In the genomic region with DNA sequence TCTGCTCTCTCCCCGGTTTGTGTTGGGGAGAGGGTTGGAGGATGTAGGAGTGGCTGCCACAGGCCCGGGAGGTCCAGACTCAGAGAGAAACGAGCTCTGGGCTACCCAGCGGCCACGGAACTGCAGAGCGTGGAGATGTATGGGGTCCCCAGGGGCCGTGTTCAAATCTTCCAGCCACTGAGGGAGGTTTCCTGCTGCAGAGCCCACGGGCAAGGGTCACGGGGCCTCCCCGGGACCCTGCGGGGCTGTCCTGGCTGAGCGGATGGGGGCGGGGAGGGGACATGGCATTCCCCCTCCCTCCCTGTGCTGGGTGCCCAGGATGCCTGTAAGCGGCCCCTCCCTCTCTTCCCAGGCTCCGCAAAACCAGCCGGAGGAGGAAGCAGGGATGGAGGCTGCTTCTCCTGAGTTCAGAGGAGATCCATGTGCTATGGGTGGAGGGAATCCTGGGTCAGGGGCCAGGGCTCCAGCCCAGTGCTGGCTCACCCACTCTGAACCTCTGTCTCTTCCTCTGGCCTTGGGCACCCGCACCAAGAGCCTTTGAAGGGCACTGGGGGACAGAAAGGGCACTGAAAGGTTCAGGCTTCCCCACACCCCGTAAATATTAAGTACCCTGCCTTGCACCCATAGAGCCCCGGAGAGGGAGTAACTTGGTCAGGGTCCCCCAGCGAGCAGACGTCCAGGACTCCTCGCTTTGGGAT, we compare ENCODE assay signal across 14 cellular contexts. TPM values are rescaled to one million over a fixed set of nuclear protein-coding genes. Genes with fewer than 3 reads are reported as not detected.
A peak's percentile ranks its signal among the peaks of the same experiment; 100 is the strongest.
DNase-seq lines count a peak whose midpoint lies in the region; ATAC-seq, FAIRE-seq and TF ChIP-seq lines count a peak whose summit lies in the region.
"Had no signal": no experiment of that assay in that cellular context is flagged by ENCODE, and none has a peak within 500 bp of the region (broad histone marks: within the 10 kb centered on the region; RNA-seq: fewer than 3 reads in every experiment).

No MANE protein-coding gene starts in this region.

- H3K36me3 ChIP-seq in MM.1S (replicated peaks; ENCODE audit: insufficient read depth, low read length) (no peaks in the 10 kb centered on the region), H1 (ENCODE audit: control insufficient read depth in 2 of 4, insufficient read depth in 4 of 4, low read length in 3 of 4) (no peaks in the 10 kb centered on the region), testis (ENCODE audit: low read depth, missing control alignments) (no peaks in the 10 kb centered on the region)

- H3K23ac ChIP-seq in H1 (ENCODE audit: insufficient read length): no peak overlapping the region

- peak overlapping the region; percentile 33; the same call in 1 of the 2 replicates for H3K4me3 ChIP-seq in MM.1S (ENCODE audit: low read length)
- no peak overlapping the region; a peak in 1 of 8 replicates for H3K4me3 ChIP-seq in H1 (ENCODE audit: extremely low read depth in 1 of 4, insufficient read depth in 2 of 4, low read depth in 3 of 4, low read length in 4 of 4)
- no peak overlapping the region for H3K4me3 ChIP-seq in testis

- H4K91ac ChIP-seq in H1 (replicated peaks; ENCODE audit: insufficient read length, low read length): no peak overlapping the region

- no peaks in the 10 kb centered on the region for H3K9me3 Mint-ChIP-seq in mesothelial cell of epicardium
- no peaks in the 10 kb centered on the region for H3K9me3 Mint-ChIP-seq in activated CD4-positive, alpha-beta T cell treated with anti-CD3 and anti-CD28 coated beads, Interleukin-2, amount 10 ng/mL, durations not matched to agents 24 days and 14 days
- H3K9me3 Mint-ChIP-seq: activated B cell treated with CpG ODN at 0.5 μM for 24 hours had no signal

- no peak overlapping the region for H3K9ac ChIP-seq in MM.1S (ENCODE audit: low read length)
- no peak overlapping the region for H3K9ac ChIP-seq in H1 (replicated peaks in 1 of 4; ENCODE audit: extremely low read depth in 1 of 4, low read depth in 3 of 4, low read length in 3 of 4)

- POLR2A ChIA-PET in H1 (lab: Charles Lee; ENCODE audit: partially characterized antibody): interaction anchor here (0.6 kb wide), 1 partner anchor 15 kb away, joined by 3 read pairs; no protein-coding TSS in a partner anchor

- H2AK5ac ChIP-seq in H1 (ENCODE audit: low read depth, low read length): 0 out of 2 replicates have a peak overlapping the region, but pooled peaks have one; percentile 15

- peaks cover 2% of the 10 kb centered on the region for H3K36me3 Mint-ChIP-seq in mesothelial cell of epicardium
- no peaks in the 10 kb centered on the region for H3K36me3 Mint-ChIP-seq in activated CD4-positive, alpha-beta T cell treated with anti-CD3 and anti-CD28 coated beads, Interleukin-2, amount 10 ng/mL, durations not matched to agents 24 days and 14 days (ENCODE audit: low read depth)

- peak overlapping the region; percentile 61 for H3K27ac Mint-ChIP-seq in mesothelial cell of epicardium
- H3K27ac Mint-ChIP-seq in activated CD4-positive, alpha-beta T cell treated with anti-CD3 and anti-CD28 coated beads, Interleukin-2, amount 10 ng/mL, durations not matched to agents 24 days and 14 days: no peak overlapping the region
- H3K27ac Mint-ChIP-seq: activated B cell treated with CpG ODN at 0.5 μM for 24 hours had no signal

- intact Hi-C loops in testis (cut with DNase I; ENCODE audit: low total_unique reads): no loop called here
- intact Hi-C loops in activated CD4-positive, alpha-beta T cell treated with anti-CD3 and anti-CD28 coated beads, Interleukin-2, amount 10 ng/mL, durations not matched to agents 24 days and 14 days (cut with micrococcal nuclease): no loop called here

- no peak overlapping the region for H3K18ac ChIP-seq in H1 (ENCODE audit: extremely low read depth, low read length)

- no peaks in the 10 kb centered on the region for H3F3A ChIP-seq in MM.1S (ENCODE audit: insufficient read depth, low read length)

- TF ChIP-seq POLR2A in H1 (IDR thresholded peaks at IDR 0.05; ENCODE audit: control extremely low read depth in 1 of 2, low read depth in 2 of 2, low read length in 2 of 2) (no peak), testis (IDR thresholded peaks at IDR 0.05) (no peak)

- no peak for ATAC-seq in HG02678 (IDR thresholded peaks at IDR 0.05; ENCODE audit: unreplicated experiment)
- no peak for ATAC-seq in foreskin keratinocyte
- no peak for ATAC-seq in GM19397 (IDR thresholded peaks at IDR 0.05; ENCODE audit: unreplicated experiment)

- CTCF ChIA-PET in H1 (lab: Charles Lee; ENCODE audit: partially characterized antibody): interaction anchor here (0.7 to 1.8 kb wide), 5 partner anchors 12 to 28 kb away, joined by 3 to 6 read pairs (median 5); no protein-coding TSS in a partner anchor

- no peak overlapping the region for H2BK15ac ChIP-seq in H1 (ENCODE audit: low read length)

- H3K56ac ChIP-seq in H1 (replicated peaks; ENCODE audit: insufficient read length, low read depth, low read length): no peak overlapping the region

- H3K9me2 ChIP-seq in MM.1S (replicated peaks; ENCODE audit: insufficient read depth, low read length): no peaks in the 10 kb centered on the region

- H3K27me3 Mint-ChIP-seq in mesothelial cell of epicardium (ENCODE audit: low read depth): peaks cover 30% of the 10 kb centered on the region
- no peaks in the 10 kb centered on the region for H3K27me3 Mint-ChIP-seq in activated CD4-positive, alpha-beta T cell treated with anti-CD3 and anti-CD28 coated beads, Interleukin-2, amount 10 ng/mL, durations not matched to agents 24 days and 14 days
- H3K27me3 Mint-ChIP-seq: activated B cell treated with CpG ODN at 0.5 μM for 24 hours had no signal

- no peaks in the 10 kb centered on the region for H4K20me1 ChIP-seq in MM.1S (ENCODE audit: insufficient read depth, low read length)
- H4K20me1 ChIP-seq in H1 (replicated peaks in 1 of 2; ENCODE audit: control insufficient read depth in 1 of 2, insufficient read depth in 2 of 2, low read length in 2 of 2): peaks cover 3 to 10% of the 10 kb centered on the region in 2 experiments

- H3K9me3 ChIP-seq in MM.1S (replicated peaks; ENCODE audit: insufficient read depth, low read length) (no peaks in the 10 kb centered on the region), H1 (ENCODE audit: insufficient read depth in 2 of 2, low read depth in 1 of 2, low read length in 1 of 2) (no peaks in the 10 kb centered on the region), testis (no peaks in the 10 kb centered on the region)

- H3K4me2 ChIP-seq in MM.1S (ENCODE audit: low read depth, low read length) (peak overlapping the region; percentile 65), H1 (ENCODE audit: insufficient read depth in 1 of 2, low read depth in 2 of 2, low read length in 2 of 2) (peak overlapping the region; percentile 23 to 43; a peak in 3 of 4 replicates)

- H4K5ac ChIP-seq in H1 (ENCODE audit: insufficient read length, low read depth, low read length): no peak overlapping the region

- no peak overlapping the region for H2BK20ac ChIP-seq in H1 (ENCODE audit: low read length)

- TF ChIP-seq RAD21 in H1 (IDR thresholded peaks at IDR 0.05 in 1 of 2, conservative IDR thresholded peaks at IDR 0.05 in 1 of 2; ENCODE audit: low read depth in 2 of 2, low read length in 2 of 2): no peak

- no peak overlapping the region for H4K8ac ChIP-seq in H1 (ENCODE audit: extremely low read depth, insufficient read depth, low read length)

- H3K27ac ChIP-seq in MM.1S (ENCODE audit: low read length): no peak overlapping the region
- no peak overlapping the region for H3K27ac ChIP-seq in H1 (ENCODE audit: low read depth, low read length)
- peak overlapping the region; percentile 86 to 88 for H3K27ac ChIP-seq in testis
- H3K27ac ChIP-seq in foreskin keratinocyte: no peak overlapping the region

- H3K4ac ChIP-seq in H1 (replicated peaks; ENCODE audit: insufficient read length, low read depth, low read length): no peak overlapping the region

- TF ChIP-seq CTCF in MM.1S (IDR thresholded peaks at IDR 0.05; ENCODE audit: low read length): no peak
- no peak for TF ChIP-seq CTCF in H1 (IDR thresholded peaks at IDR 0.05; ENCODE audit: control extremely low read depth in 1 of 3, insufficient read depth in 1 of 3, low read depth in 1 of 3, low read length in 3 of 3)
- TF ChIP-seq CTCF in mesothelial cell of epicardium (IDR thresholded peaks at IDR 0.05; ENCODE audit: unreplicated experiment): no peak
- no peak for TF ChIP-seq CTCF in testis (IDR thresholded peaks at IDR 0.05)
- no peak for TF ChIP-seq CTCF in foreskin keratinocyte (conservative IDR thresholded peaks at IDR 0.05)

- H2BK5ac ChIP-seq in H1 (ENCODE audit: low read depth, low read length): no peak overlapping the region; the same call in 1 of the 2 replicates

- 35% methylated on average over 13 of the region's 22 CpGs; no CpG with 5 or more reads in 1 of the 2 experiments for WGBS in H1 (ENCODE audit: extremely low coverage in 1 of 2, insufficient coverage in 1 of 2, insufficient read length in 1 of 2, insufficient replicate concordance in 2 of 2, low coverage in 1 of 2, low lambda C conversion rate in 2 of 2, missing lambda C conversion rate in 1 of 2), 2 experiments
- 40 to 45% methylated on average over 15 to 22 of the region's 22 CpGs for WGBS in testis, 2 donors

- peaks cover 37% of the 10 kb centered on the region for H3K4me1 Mint-ChIP-seq in mesothelial cell of epicardium
- no peaks in the 10 kb centered on the region for H3K4me1 Mint-ChIP-seq in activated CD4-positive, alpha-beta T cell treated with anti-CD3 and anti-CD28 coated beads, Interleukin-2, amount 10 ng/mL, durations not matched to agents 24 days and 14 days

- H3K79me1 ChIP-seq in H1 (ENCODE audit: low read depth, low read length): no peaks in the 10 kb centered on the region

- H2BK12ac ChIP-seq in H1 (ENCODE audit: low read depth, low read length): no peak overlapping the region; the same call in 1 of the 2 replicates

- no peak for FAIRE-seq in H1 (lab: Jason Lieb, UNC)
- FAIRE-seq: HTR-8/SVneo had no signal

- H2AFZ ChIP-seq in MM.1S (ENCODE audit: low read length): peak overlapping the region; percentile 32; the same call in 1 of the 2 replicates
- H2AFZ ChIP-seq in H1 (ENCODE audit: low read length): no peak overlapping the region

- H3K23me2 ChIP-seq in H1 (ENCODE audit: low read depth, low read length): peaks cover 4% of the 10 kb centered on the region; the same call in 1 of the 2 replicates

- H3K4me1 ChIP-seq in MM.1S (ENCODE audit: low read length) (peaks cover 19% of the 10 kb centered on the region), H1 (replicated peaks in 1 of 4; ENCODE audit: control insufficient read depth in 3 of 4, insufficient read depth in 4 of 4, low read length in 3 of 4) (peaks cover 0 to 24% (median 9%) of the 10 kb centered on the region in 4 experiments; a peak in 6 of 7 replicates), testis (peaks cover 41% of the 10 kb centered on the region), foreskin keratinocyte (no peaks in the 10 kb centered on the region)

- no peak overlapping the region for H2BK120ac ChIP-seq in H1 (replicated peaks; ENCODE audit: low read depth, low read length)

- no peak overlapping the region for H3K14ac ChIP-seq in H1 (ENCODE audit: insufficient read length)

- H3K27me3 ChIP-seq in MM.1S (replicated peaks; ENCODE audit: insufficient read depth, low read length) (peaks cover 90% of the 10 kb centered on the region), H1 (replicated peaks in 1 of 4; ENCODE audit: control insufficient read depth in 3 of 4, extremely low read depth in 1 of 4, insufficient read depth in 3 of 4, low read length in 3 of 4) (peaks cover 11 to 41% (median 31%) of the 10 kb centered on the region in 4 experiments), testis (no peaks in the 10 kb centered on the region), foreskin keratinocyte (no peaks in the 10 kb centered on the region)

- DNase-seq in MM.1S (no peak), H1 (ENCODE audit: low read depth in 1 of 2, low spot score in 2 of 2) (no peak), mesothelial cell of epicardium (ENCODE audit: low spot score in 2 of 2, unreplicated experiment in 2 of 2) (no peak), testis (no peak), foreskin keratinocyte (no peak)
- no peak for DNase-seq in activated CD4-positive, alpha-beta T cell treated with anti-CD3 and anti-CD28 coated beads, Interleukin-2, amount 10 ng/mL, durations not matched to agents 24 days and 14 days
- DNase-seq: activated B cell treated with CpG ODN at 0.5 μM for 24 hours, COR-L47, midbrain, NCI-H187 treated with DMSO at 0.1 percent for 48 hours, OCI-M1 had no signal

- no peak for TF ChIP-seq EP300 in H1 (IDR thresholded peaks at IDR 0.05; ENCODE audit: borderline replicate concordance in 1 of 2, low read depth in 2 of 2, low read length in 2 of 2)

- H3K4me3 Mint-ChIP-seq in mesothelial cell of epicardium: no peak overlapping the region
- H3K4me3 Mint-ChIP-seq in activated CD4-positive, alpha-beta T cell treated with anti-CD3 and anti-CD28 coated beads, Interleukin-2, amount 10 ng/mL, durations not matched to agents 24 days and 14 days: no peak overlapping the region
- H3K4me3 Mint-ChIP-seq: activated B cell treated with CpG ODN at 0.5 μM for 24 hours had no signal

- H3K79me2 ChIP-seq in MM.1S (ENCODE audit: low read length) (no peaks in the 10 kb centered on the region), H1 (ENCODE audit: control insufficient read depth in 1 of 2, insufficient read depth in 2 of 2, low read length in 2 of 2) (no peaks in the 10 kb centered on the region)

RNA-seq across cellular contexts. Expression of a gene that starts 22.6 kb away (rescaled TPM):
- 3.3 and 3.8 TPM in 2 replicates for total RNA-seq in H1 (2021; fragmentation: NEBNext Ultra II Directional; extraction: Animal tissue kit (Norgen Biotek cat#: 25700))
- polyA plus RNA-seq in H1 (2011; rRNA removed) (4.5 and 7.4 TPM in 2 replicates), testis (ENCODE audit: insufficient read depth, low read depth, low replicate concordance) (10.1 TPM), foreskin keratinocyte (0.08 TPM in 1 of 2 replicates, not detected in the other)
- 8.6 TPM for polyA plus RNA-seq in H1 (2011; cell fraction: cytosol; rRNA removed)
- 5.1 TPM for polyA plus RNA-seq in H1 (2011; cell fraction: nucleus; rRNA removed)
- 5.1 to 7.6 TPM (median 7.3 TPM) in 4 replicates for polyA plus RNA-seq in H1 (2012, experiment 1 of 2)
- polyA plus RNA-seq in H1 (2012, experiment 2 of 2): 9.2 TPM
- 9.3 TPM for polyA plus RNA-seq in H1 (2013, experiment 1 of 2)
- polyA plus RNA-seq in H1 (2013, experiment 2 of 2): 8.5 TPM
- 1.1 and 3.4 TPM in 2 replicates for polyA minus RNA-seq in H1 (2011; rRNA and poly(A)+ RNA removed)
- polyA minus RNA-seq in H1 (2011; cell fraction: cytosol; rRNA and poly(A)+ RNA removed): not detected
- 2.8 TPM for polyA minus RNA-seq in H1 (2011; cell fraction: nucleus; rRNA and poly(A)+ RNA removed)
- total RNA-seq in mesothelial cell of epicardium (0.60 TPM in 1 of 3 replicates, not detected in the others), testis (1 to 10 TPM; 1.3 to 3.1 TPM), foreskin keratinocyte (not detected in 2 replicates)
- 0.33 TPM in 1 of 2 replicates, not detected in the other for total RNA-seq in activated CD4-positive, alpha-beta T cell treated with anti-CD3 and anti-CD28 coated beads, Interleukin-2, amount 10 ng/mL, durations not matched to agents 24 days and 14 days
- total RNA-seq: activated B cell treated with CpG ODN at 0.5 μM for 24 hours had no signal

RNA-seq across cellular contexts. Expression of a gene that starts 25.6 kb away (rescaled TPM):
- total RNA-seq in H1 (2021; fragmentation: NEBNext Ultra II Directional; extraction: Animal tissue kit (Norgen Biotek cat#: 25700)): not detected in 2 replicates
- polyA plus RNA-seq in H1 (2011; rRNA removed): not detected in 2 replicates
- polyA plus RNA-seq in H1 (2011; cell fraction: cytosol; rRNA removed): not detected
- not detected for polyA plus RNA-seq in H1 (2011; cell fraction: nucleus; rRNA removed)
- not detected in 4 replicates for polyA plus RNA-seq in H1 (2012, experiment 1 of 2)
- polyA plus RNA-seq in H1 (2012, experiment 2 of 2): not detected
- not detected for polyA plus RNA-seq in H1 (2013, experiment 1 of 2)
- polyA plus RNA-seq in H1 (2013, experiment 2 of 2): not detected
- not detected in 2 replicates for polyA minus RNA-seq in H1 (2011; rRNA and poly(A)+ RNA removed)
- not detected for polyA minus RNA-seq in H1 (2011; cell fraction: cytosol; rRNA and poly(A)+ RNA removed)
- polyA minus RNA-seq in H1 (2011; cell fraction: nucleus; rRNA and poly(A)+ RNA removed): not detected
- total RNA-seq in mesothelial cell of epicardium: not detected in 3 replicates
- total RNA-seq in testis: not detected
- polyA plus RNA-seq in testis (ENCODE audit: insufficient read depth, low read depth, low replicate concordance): not detected
- not detected in 2 replicates for total RNA-seq in activated CD4-positive, alpha-beta T cell treated with anti-CD3 and anti-CD28 coated beads, Interleukin-2, amount 10 ng/mL, durations not matched to agents 24 days and 14 days
- not detected in 2 replicates for total RNA-seq in foreskin keratinocyte
- not detected in 2 replicates for polyA plus RNA-seq in foreskin keratinocyte
- total RNA-seq: activated B cell treated with CpG ODN at 0.5 μM for 24 hours had no signal

RNA-seq across cellular contexts. Expression of a gene that starts 42.8 kb away (rescaled TPM):
- total RNA-seq in H1 (2021; fragmentation: NEBNext Ultra II Directional; extraction: Animal tissue kit (Norgen Biotek cat#: 25700)): 17.7 and 19.1 TPM in 2 replicates
- polyA plus RNA-seq in H1 (2011; rRNA removed) (7.3 and 12.7 TPM in 2 replicates), testis (ENCODE audit: insufficient read depth, low read depth, low replicate concordance) (10.7 TPM), foreskin keratinocyte (17.2 and 17.8 TPM in 2 replicates)
- polyA plus RNA-seq in H1 (2011; cell fraction: cytosol; rRNA removed): 15.9 TPM
- 11.2 TPM for polyA plus RNA-seq in H1 (2011; cell fraction: nucleus; rRNA removed)
- polyA plus RNA-seq in H1 (2012, experiment 1 of 2): 10.4 to 19.5 TPM (median 17.7 TPM) in 4 replicates
- 10.3 TPM for polyA plus RNA-seq in H1 (2012, experiment 2 of 2)
- polyA plus RNA-seq in H1 (2013, experiment 1 of 2): 5.3 TPM
- polyA plus RNA-seq in H1 (2013, experiment 2 of 2): 5.6 TPM
- polyA minus RNA-seq in H1 (2011; rRNA and poly(A)+ RNA removed): 2.0 and 2.4 TPM in 2 replicates
- 8.9 TPM for polyA minus RNA-seq in H1 (2011; cell fraction: cytosol; rRNA and poly(A)+ RNA removed)
- 8.9 TPM for polyA minus RNA-seq in H1 (2011; cell fraction: nucleus; rRNA and poly(A)+ RNA removed)
- total RNA-seq in mesothelial cell of epicardium (8.5 to 9.1 TPM (median 8.7 TPM) in 3 replicates), testis (10 to 100 TPM; 23.5 to 29.1 TPM), foreskin keratinocyte (12.3 and 12.6 TPM in 2 replicates)
- total RNA-seq in activated CD4-positive, alpha-beta T cell treated with anti-CD3 and anti-CD28 coated beads, Interleukin-2, amount 10 ng/mL, durations not matched to agents 24 days and 14 days: 21.5 and 24.4 TPM in 2 replicates

RNA-seq across cellular contexts. Expression of a gene that starts 48.4 kb away (rescaled TPM):
- total RNA-seq in H1 (2021; fragmentation: NEBNext Ultra II Directional; extraction: Animal tissue kit (Norgen Biotek cat#: 25700)): 35.5 and 36.9 TPM in 2 replicates
- polyA plus RNA-seq in H1 (2011; rRNA removed) (21.6 and 35.0 TPM in 2 replicates), testis (ENCODE audit: insufficient read depth, low read depth, low replicate concordance) (123 TPM), foreskin keratinocyte (36.7 and 37.9 TPM in 2 replicates)
- polyA plus RNA-seq in H1 (2011; cell fraction: cytosol; rRNA removed): 24.1 TPM
- polyA plus RNA-seq in H1 (2011; cell fraction: nucleus; rRNA removed): 109 TPM
- 26.5 to 36.4 TPM (median 30.8 TPM) in 4 replicates for polyA plus RNA-seq in H1 (2012, experiment 1 of 2)
- polyA plus RNA-seq in H1 (2012, experiment 2 of 2): 19.9 TPM
- 21.4 TPM for polyA plus RNA-seq in H1 (2013, experiment 1 of 2)
- 20.2 TPM for polyA plus RNA-seq in H1 (2013, experiment 2 of 2)
- 20.4 and 21.5 TPM in 2 replicates for polyA minus RNA-seq in H1 (2011; rRNA and poly(A)+ RNA removed)
- polyA minus RNA-seq in H1 (2011; cell fraction: cytosol; rRNA and poly(A)+ RNA removed): 32.5 TPM
- polyA minus RNA-seq in H1 (2011; cell fraction: nucleus; rRNA and poly(A)+ RNA removed): 35.9 TPM
- total RNA-seq in mesothelial cell of epicardium (53.7 to 54.9 TPM (median 53.9 TPM) in 3 replicates), testis (10 to 100 TPM; 91.2 to 95.1 TPM), foreskin keratinocyte (39.7 and 43.1 TPM in 2 replicates)
- total RNA-seq in activated CD4-positive, alpha-beta T cell treated with anti-CD3 and anti-CD28 coated beads, Interleukin-2, amount 10 ng/mL, durations not matched to agents 24 days and 14 days: 37.3 and 38.7 TPM in 2 replicates

Comparison
In these comparisons a context has a peak if more than half of its experiments do, and no peak if none do; other contexts are left out.
1. H3K27ac ChIP-seq: peak in testis (2 of 2); none in MM.1S (single experiment), H1 (single experiment) and foreskin keratinocyte (single experiment).